Comparison of ENCODE assay signal across 16 cellular contexts in genomic region chr10:73967544-73967943, GRCh38. TPM values are rescaled to one million over a fixed set of nuclear protein-coding genes. Genes with fewer than 3 reads are reported as not detected.
DNase-seq lines count a peak whose midpoint lies in the region; ATAC-seq, FAIRE-seq and TF ChIP-seq lines count a peak whose summit lies in the region.
"Had no signal": no experiment of that assay in that cellular context is flagged by ENCODE, and none has a peak within 500 bp of the region (broad histone marks: within the 10 kb centered on the region; RNA-seq: fewer than 3 reads in every experiment).

No MANE protein-coding gene starts in this region.

- POLR2A ChIA-PET in A549 (lab: Yijun Ruan, JAX), result no interaction called here

- no peak for FAIRE-seq in A549 (lab: Jason Lieb, UNC)
- FAIRE-seq: frontal cortex, HepG2, keratinocyte had no signal

- no peaks in the 10 kb centered on the region for H3K36me3 Mint-ChIP-seq in osteocyte (ENCODE audit: unreplicated experiment)
- H3K36me3 Mint-ChIP-seq: CD8-positive, alpha-beta memory T cell had no signal

- H3K4me1 ChIP-seq in A549, result peaks cover 35% of the 10 kb centered on the region
- H3K4me1 ChIP-seq in Peyer's patch, result peaks cover 0 to 22% (median 5%) of the 10 kb centered on the region in 4 donors
- H3K4me1 ChIP-seq in esophagus muscularis mucosa, result peaks cover 17 to 55% (median 43%) of the 10 kb centered on the region in 4 donors

- WGBS in A549 (ENCODE audit: missing lambda C conversion rate), result 84% methylated on average over 5 of the region's 5 CpGs
- 87% methylated on average over 5 of the region's 5 CpGs for WGBS in esophagus muscularis mucosa

- TF ChIP-seq POLR2A in A549 (IDR thresholded peaks at IDR 0.05; ENCODE audit: low read length) (no peak), Peyer's patch (IDR thresholded peaks at IDR 0.05) (no peak), esophagus muscularis mucosa (IDR thresholded peaks at IDR 0.05; ENCODE audit: low read depth) (no peak)

- TF ChIP-seq EP300 in A549 (IDR thresholded peaks at IDR 0.05), result no peak
- no peak for TF ChIP-seq EP300 in esophagus muscularis mucosa (IDR thresholded peaks at IDR 0.05)

- CTCF ChIA-PET in A549 (lab: Yijun Ruan, JAX), result interaction anchor here (0.7 to 5.3 kb wide), 8 partner anchors 10 to 136 kb away, joined by 3 to 22 read pairs (median 6); no protein-coding TSS in a partner anchor

- peak overlapping the region; percentile 73; the same call in 1 of the 3 replicates for H3K4me2 ChIP-seq in A549

- TF ChIP-seq CTCF in A549 (IDR thresholded peaks at IDR 0.05) (no peak), Peyer's patch (IDR thresholded peaks at IDR 0.05) (no peak), esophagus muscularis mucosa (IDR thresholded peaks at IDR 0.05) (no peak), osteocyte (IDR thresholded peaks at IDR 0.05) (no peak)

- H3K9me3 ChIP-seq in A549, result no peaks in the 10 kb centered on the region
- H3K9me3 ChIP-seq in Peyer's patch, result no peaks in the 10 kb centered on the region
- H3K9me3 ChIP-seq in esophagus muscularis mucosa, result no peaks in the 10 kb centered on the region
- H3K9me3 ChIP-seq: mucosa of descending colon had no signal

- intact Hi-C loops in esophagus muscularis mucosa (cut with DNase I), result no loop called here

- DNase-seq in A549 (ENCODE audit: low read depth in 1 of 2, low spot score in 1 of 2) (no peak), Peyer's patch (no peak), esophagus muscularis mucosa (ENCODE audit: extremely low spot score) (no peak), osteocyte (ENCODE audit: extremely low spot score, unreplicated experiment) (no peak), NOMO-1 treated with dmso at 0.1 percent for 144 hours (lab: John Stamatoyannopoulos, UW; ENCODE audit: unreplicated experiment) (no peak), SIG-M5 treated with dmso at 0.1 percent for 504 hours (lab: John Stamatoyannopoulos, UW; ENCODE audit: unreplicated experiment) (no peak), T-helper 2 cell (no peak), DMS 273 (lab: John Stamatoyannopoulos, UW; ENCODE audit: unreplicated experiment) (no peak)
- DNase-seq: effector CD8-positive, alpha-beta T cell; mucosa of descending colon; stimulated activated CD4-positive, alpha-beta T cell treated with anti-CD3 and anti-CD28 coated beads, Interleukin-2, amount 100 ng/mL, for 24 hours had no signal

- no peaks in the 10 kb centered on the region for H3K36me3 ChIP-seq in Peyer's patch
- no peaks in the 10 kb centered on the region for H3K36me3 ChIP-seq in esophagus muscularis mucosa

- H3K27ac Mint-ChIP-seq in osteocyte (ENCODE audit: unreplicated experiment), result peak overlapping the region; percentile 97

- H3K27me3 ChIP-seq in Peyer's patch (no peaks in the 10 kb centered on the region), esophagus muscularis mucosa (no peaks in the 10 kb centered on the region)

- ATAC-seq in A549, result no peak
- ATAC-seq: HepG2, mucosa of descending colon had no signal

- no peak overlapping the region for H3K4me3 Mint-ChIP-seq in osteocyte (ENCODE audit: unreplicated experiment)

- H3K27me3 Mint-ChIP-seq in osteocyte (ENCODE audit: unreplicated experiment), result no peaks in the 10 kb centered on the region
- H3K27me3 Mint-ChIP-seq: CD8-positive, alpha-beta memory T cell had no signal

- peak overlapping the region; percentile 91 to 94 for H3K27ac ChIP-seq in A549
- peak overlapping the region; percentile 5 to 77 (median 62) for H3K27ac ChIP-seq in Peyer's patch
- peak overlapping the region; percentile 84 to 92 (median 88) for H3K27ac ChIP-seq in esophagus muscularis mucosa (replicated peaks in 1 of 4)
- H3K27ac ChIP-seq: VCaP had no signal

- TF ChIP-seq RAD21 in A549 (conservative IDR thresholded peaks at IDR 0.05 in 1 of 2, IDR thresholded peaks at IDR 0.05 in 1 of 2), result no peak

- no peaks in the 10 kb centered on the region for H3K9me3 Mint-ChIP-seq in osteocyte (ENCODE audit: unreplicated experiment)
- H3K9me3 Mint-ChIP-seq: CD8-positive, alpha-beta memory T cell had no signal

- no peak overlapping the region for H3K4me3 ChIP-seq in A549
- H3K4me3 ChIP-seq in Peyer's patch, result no peak overlapping the region
- no peak overlapping the region for H3K4me3 ChIP-seq in esophagus muscularis mucosa
- H3K4me3 ChIP-seq: mucosa of descending colon had no signal

- H3K4me1 Mint-ChIP-seq in osteocyte (ENCODE audit: unreplicated experiment), result peaks cover 45% of the 10 kb centered on the region

TF ChIP-seq in A549, 52 proteins besides CTCF, POLR2A, EP300 and RAD21 (continues in another document):
- TF ChIP-seq RNF2 (IDR thresholded peaks at IDR 0.05; ENCODE audit: borderline replicate concordance, low read depth) (no peak), CBX2 (IDR thresholded peaks at IDR 0.05; ENCODE audit: borderline replicate concordance, low read depth) (no peak), MYC (IDR thresholded peaks at IDR 0.05; ENCODE audit: borderline replicate concordance, low read length) (no peak), HOXB13 (CRISPR knock-in tag; IDR thresholded peaks at IDR 0.05; ENCODE audit: low read depth) (no peak), GATA3 (IDR thresholded peaks at IDR 0.05; ENCODE audit: borderline replicate concordance) (no peak), SMC3 (IDR thresholded peaks at IDR 0.05) (no peak), JUNB (IDR thresholded peaks at IDR 0.05) (no peak), BCL3 (IDR thresholded peaks at IDR 0.05) (no peak), POLR2AphosphoS2 (conservative IDR thresholded peaks at IDR 0.05; ENCODE audit: low read length) (no peak), FOXS1 (CRISPR knock-in tag; IDR thresholded peaks at IDR 0.05) (no peak), CHD2 (IDR thresholded peaks at IDR 0.05; ENCODE audit: low read length, partially characterized antibody) (no peak), RCOR1 (IDR thresholded peaks at IDR 0.05; ENCODE audit: low read depth, low read length) (no peak), MAX (IDR thresholded peaks at IDR 0.05) (no peak), KDM1A (IDR thresholded peaks at IDR 0.05; ENCODE audit: low read depth) (no peak)
- TF ChIP-seq, protein P1, sequence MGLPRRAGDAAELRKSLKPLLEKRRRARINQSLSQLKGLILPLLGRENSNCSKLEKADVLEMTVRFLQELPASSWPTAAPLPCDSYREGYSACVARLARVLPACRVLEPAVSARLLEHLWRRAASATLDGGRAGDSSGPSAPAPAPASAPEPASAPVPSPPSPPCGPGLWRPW (IDR thresholded peaks at IDR 0.05), result no peak
- TF ChIP-seq, protein P2, sequence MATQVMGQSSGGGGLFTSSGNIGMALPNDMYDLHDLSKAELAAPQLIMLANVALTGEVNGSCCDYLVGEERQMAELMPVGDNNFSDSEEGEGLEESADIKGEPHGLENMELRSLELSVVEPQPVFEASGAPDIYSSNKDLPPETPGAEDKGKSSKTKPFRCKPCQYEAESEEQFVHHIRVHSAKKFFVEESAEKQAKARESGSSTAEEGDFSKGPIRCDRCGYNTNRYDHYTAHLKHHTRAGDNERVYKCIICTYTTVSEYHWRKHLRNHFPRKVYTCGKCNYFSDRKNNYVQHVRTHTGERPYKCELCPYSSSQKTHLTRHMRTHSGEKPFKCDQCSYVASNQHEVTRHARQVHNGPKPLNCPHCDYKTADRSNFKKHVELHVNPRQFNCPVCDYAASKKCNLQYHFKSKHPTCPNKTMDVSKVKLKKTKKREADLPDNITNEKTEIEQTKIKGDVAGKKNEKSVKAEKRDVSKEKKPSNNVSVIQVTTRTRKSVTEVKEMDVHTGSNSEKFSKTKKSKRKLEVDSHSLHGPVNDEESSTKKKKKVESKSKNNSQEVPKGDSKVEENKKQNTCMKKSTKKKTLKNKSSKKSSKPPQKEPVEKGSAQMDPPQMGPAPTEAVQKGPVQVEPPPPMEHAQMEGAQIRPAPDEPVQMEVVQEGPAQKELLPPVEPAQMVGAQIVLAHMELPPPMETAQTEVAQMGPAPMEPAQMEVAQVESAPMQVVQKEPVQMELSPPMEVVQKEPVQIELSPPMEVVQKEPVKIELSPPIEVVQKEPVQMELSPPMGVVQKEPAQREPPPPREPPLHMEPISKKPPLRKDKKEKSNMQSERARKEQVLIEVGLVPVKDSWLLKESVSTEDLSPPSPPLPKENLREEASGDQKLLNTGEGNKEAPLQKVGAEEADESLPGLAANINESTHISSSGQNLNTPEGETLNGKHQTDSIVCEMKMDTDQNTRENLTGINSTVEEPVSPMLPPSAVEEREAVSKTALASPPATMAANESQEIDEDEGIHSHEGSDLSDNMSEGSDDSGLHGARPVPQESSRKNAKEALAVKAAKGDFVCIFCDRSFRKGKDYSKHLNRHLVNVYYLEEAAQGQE (IDR thresholded peaks at IDR 0.05), result no peak

RNA-seq across cellular contexts. Expression of gene VCL, which starts 30.4 kb away (rescaled TPM):
- 101 and 112 TPM in 2 replicates for polyA plus RNA-seq in A549 (2011; rRNA removed)
- 42.5 and 49.4 TPM in 2 replicates for polyA plus RNA-seq in A549 (2012; cell fraction: cytosol; rRNA removed)
- polyA plus RNA-seq in A549 (2012; cell fraction: nucleus; rRNA removed), result 139 and 188 TPM in 2 replicates
- 111 to 119 TPM (median 112 TPM) in 3 replicates for polyA plus RNA-seq in A549 (2017; fragmentation: RNase III; extraction: RNeasy Plus Mini Kit Qiagen cat#74134 plus additional on column Dnase treatment)
- polyA minus RNA-seq in A549 (2011; rRNA and poly(A)+ RNA removed), result 89.4 and 90.1 TPM in 2 replicates
- 100 to 1,000 TPM in 1 of 4 donors, 10 to 100 TPM in 3; 36.3 to 103 (median 61.4) TPM for total RNA-seq in Peyer's patch
- total RNA-seq in esophagus muscularis mucosa, result 100 to 1,000 TPM; 412 to 555 (median 448) TPM
- total RNA-seq in osteocyte, result 338 and 340 TPM in 2 replicates

RNA-seq across cellular contexts. Expression of gene PLAU, which starts 56.6 kb away (rescaled TPM):
- polyA plus RNA-seq in A549 (2011; rRNA removed) (75.8 and 84.3 TPM in 2 replicates), A549 (2017; fragmentation: RNase III; extraction: RNeasy Plus Mini Kit Qiagen cat#74134 plus additional on column Dnase treatment) (82.6 to 88.3 TPM (median 87.2 TPM) in 3 replicates)
- polyA plus RNA-seq in A549 (2012; cell fraction: cytosol; rRNA removed), result 78.1 and 96.1 TPM in 2 replicates
- 128 and 152 TPM in 2 replicates for polyA plus RNA-seq in A549 (2012; cell fraction: nucleus; rRNA removed)
- 47.2 and 50.6 TPM in 2 replicates for polyA minus RNA-seq in A549 (2011; rRNA and poly(A)+ RNA removed)
- total RNA-seq in Peyer's patch (1 to 10 TPM in 3 of 4 donors, under 1 TPM in 1; 0.53 to 6.6 (median 2.7) TPM), esophagus muscularis mucosa (10 to 100 TPM in 1 of 4 donors, 1 to 10 TPM in 3; 4.2 to 38.3 (median 6.9) TPM), osteocyte (112 and 118 TPM in 2 replicates)
- polyA plus RNA-seq: CD8-positive, alpha-beta memory T cell had no signal
